In genomic region chr1:67570473-67571143, GRCh38 we compare ENCODE assay signal across 15 cellular contexts.
DNase-seq lines count a peak whose midpoint lies in the region; ATAC-seq, FAIRE-seq and TF ChIP-seq lines count a peak whose summit lies in the region.
"Had no signal": no experiment of that assay in that cellular context is flagged by ENCODE, and none has a peak within 500 bp of the region (broad histone marks: within the 10 kb centered on the region; RNA-seq: fewer than 3 reads in every experiment).

No MANE protein-coding gene starts in this region.

- H4K20me1 ChIP-seq in astrocyte (ENCODE audit: insufficient read depth, low read length), result no peaks in the 10 kb centered on the region

- intact Hi-C loops in MCF 10A (cut with micrococcal nuclease) (no loop called here), breast epithelium (cut with DNase I; ENCODE audit: low total_unique reads) (no loop called here)

- H3K4me3 Mint-ChIP-seq in MCF 10A (ENCODE audit: unreplicated experiment) (no peak overlapping the region), astrocyte (ENCODE audit: unreplicated experiment) (peak overlapping the region; percentile 10)
- H3K4me3 Mint-ChIP-seq: neural crest cell had no signal

- no peaks in the 10 kb centered on the region for H3K4me1 ChIP-seq in breast epithelium
- H3K4me1 ChIP-seq in astrocyte (ENCODE audit: insufficient read depth, low read length), result peaks cover 35% of the 10 kb centered on the region
- H3K4me1 ChIP-seq in thoracic aorta (ENCODE audit: control insufficient read depth in 1 of 2, low read depth in 2 of 2), result peaks cover 4 to 41% of the 10 kb centered on the region in 2 donors

- peaks cover 2% of the 10 kb centered on the region for H3K36me3 Mint-ChIP-seq in MCF 10A (ENCODE audit: insufficient read depth, unreplicated experiment)
- no peaks in the 10 kb centered on the region for H3K36me3 Mint-ChIP-seq in astrocyte (ENCODE audit: low read depth, unreplicated experiment)

- H3K9me3 ChIP-seq in breast epithelium (no peaks in the 10 kb centered on the region), astrocyte (ENCODE audit: insufficient read depth, low read depth, low read length) (no peaks in the 10 kb centered on the region), thoracic aorta (no peaks in the 10 kb centered on the region)

- TF ChIP-seq CTCF in MCF 10A (IDR thresholded peaks at IDR 0.05; ENCODE audit: unreplicated experiment) (no peak), breast epithelium (IDR thresholded peaks at IDR 0.05) (no peak), astrocyte (IDR thresholded peaks at IDR 0.05; ENCODE audit: insufficient read depth, low read depth, low read length) (no peak), kidney epithelial cell (IDR thresholded peaks at IDR 0.05; ENCODE audit: insufficient read depth, low read length, poor library complexity, severe bottlenecking) (no peak), thoracic aorta (IDR thresholded peaks at IDR 0.05) (no peak), GM10248 (IDR thresholded peaks at IDR 0.05; ENCODE audit: control extremely low read depth, extremely low read depth, low read depth, missing control alignments) (no peak)

- peak overlapping the region; percentile 76 for H3K27ac Mint-ChIP-seq in MCF 10A (ENCODE audit: low read depth, unreplicated experiment)
- H3K27ac Mint-ChIP-seq in astrocyte (ENCODE audit: unreplicated experiment), result peak overlapping the region; percentile 92

- TF ChIP-seq POLR2A in breast epithelium (IDR thresholded peaks at IDR 0.05), result no peak

- H3K27me3 ChIP-seq in breast epithelium, result no peaks in the 10 kb centered on the region
- H3K27me3 ChIP-seq in astrocyte (ENCODE audit: insufficient read depth, low read length), result no peaks in the 10 kb centered on the region
- H3K27me3 ChIP-seq in kidney epithelial cell (ENCODE audit: control insufficient read depth, insufficient read depth, low read length), result no peaks in the 10 kb centered on the region
- no peaks in the 10 kb centered on the region for H3K27me3 ChIP-seq in thoracic aorta (replicated peaks; ENCODE audit: insufficient read depth)

- no TSS peak for BruUV-seq in MCF 10A (replicated peaks; lab: Mats Ljungman, UMichigan)

- H3K27me3 Mint-ChIP-seq in MCF 10A (ENCODE audit: insufficient read depth, unreplicated experiment) (no peaks in the 10 kb centered on the region), astrocyte (ENCODE audit: low read depth, unreplicated experiment) (no peaks in the 10 kb centered on the region)

- H3K9me3 Mint-ChIP-seq in MCF 10A (ENCODE audit: unreplicated experiment) (no peaks in the 10 kb centered on the region), astrocyte (ENCODE audit: unreplicated experiment) (no peaks in the 10 kb centered on the region)
- H3K9me3 Mint-ChIP-seq: neural crest cell had no signal

- FAIRE-seq in astrocyte (lab: Jason Lieb, UNC), result peak; percentile 97
- FAIRE-seq: A204.1, frontal cortex, GM12891, H1 had no signal

- H3K27ac ChIP-seq in breast epithelium (peak overlapping the region in 1 of 2 donors; percentile 39), astrocyte (ENCODE audit: low read depth, low read length) (peak overlapping the region; percentile 89), thoracic aorta (peak overlapping the region; percentile 20 to 24)

- peaks cover 48% of the 10 kb centered on the region for H3K4me1 Mint-ChIP-seq in MCF 10A (ENCODE audit: insufficient read depth, unreplicated experiment)
- H3K4me1 Mint-ChIP-seq in astrocyte (ENCODE audit: low read depth, unreplicated experiment), result peaks cover 21% of the 10 kb centered on the region

- POLR2A ChIA-PET in MCF 10A (lab: Yijun Ruan, JAX), result interaction anchor here (0.6 to 8.6 kb wide), 19 partner anchors 9 to 260 kb away, joined by 3 to 142 read pairs (median 4); partner anchors contain the start of gene GADD45A
- POLR2A ChIA-PET in GM10248 (lab: Yijun Ruan, JAX), result interaction anchor here (1.4 kb wide), 1 partner anchor 116 kb away, joined by 3 read pairs; no protein-coding TSS in a partner anchor

- H3K4me2 ChIP-seq in astrocyte (ENCODE audit: low read length), result peak overlapping the region; percentile 62

- ATAC-seq in thoracic aorta (ENCODE audit: insufficient number of reproducible peaks, low FRiP score, low read depth), result peak; percentile 41
- ATAC-seq in HG03097 (IDR thresholded peaks at IDR 0.05; ENCODE audit: low FRiP score, unreplicated experiment), result no peak

- CTCF ChIA-PET in MCF 10A (lab: Yijun Ruan, JAX) (interaction anchor here (0.5 to 8.3 kb wide), 11 partner anchors 10 to 627 kb away, joined by 3 to 70 read pairs (median 4); partner anchors contain the start of gene GADD45A), GM10248 (lab: Yijun Ruan, JAX) (interaction anchor here (0.8 to 6.5 kb wide), 10 partner anchors 9 to 195 kb away, joined by 3 to 63 read pairs (median 4); no protein-coding TSS in a partner anchor)

- H3K4me3 ChIP-seq in breast epithelium (no peak overlapping the region), astrocyte (ENCODE audit: insufficient read depth, low read depth, low read length) (no peak overlapping the region), kidney epithelial cell (ENCODE audit: low read depth, low read length) (no peak overlapping the region), thoracic aorta (no peak overlapping the region)

- DNase-seq in MCF 10A (ENCODE audit: unreplicated experiment) (peak; percentile 80), breast epithelium (ENCODE audit: low spot score in 2 of 2) (no peak), astrocyte (ENCODE audit: low read depth) (peak; percentile 98), kidney epithelial cell (ENCODE audit: low read depth) (peak; percentile 95), thoracic aorta (ENCODE audit: low spot score) (no peak), GM10248 (ENCODE audit: extremely low spot score) (no peak)
- DNase-seq in stimulated activated CD4-positive, alpha-beta T cell treated with anti-CD3 and anti-CD28 coated beads, Interleukin-4, amount 100 ng/mL, for 4 hours, result no peak
- DNase-seq: activated gamma-delta T cell treated with Interleukin-2 at 50 U/mL for 16 hours, NCI-H526 had no signal

- peak overlapping the region; percentile 65 for H3K9ac ChIP-seq in astrocyte (ENCODE audit: low read length)

- H2AFZ ChIP-seq in astrocyte (ENCODE audit: low read depth, low read length), result peak overlapping the region; percentile 43

- H3K36me3 ChIP-seq in breast epithelium (no peaks in the 10 kb centered on the region), astrocyte (ENCODE audit: insufficient read depth, low read length) (no peaks in the 10 kb centered on the region), kidney epithelial cell (ENCODE audit: control insufficient read depth, insufficient read depth, low read length) (no peaks in the 10 kb centered on the region), thoracic aorta (no peaks in the 10 kb centered on the region)

- H3K79me2 ChIP-seq in astrocyte (ENCODE audit: insufficient read depth, low read length), result no peaks in the 10 kb centered on the region

Comparison
In these comparisons a context has a peak if more than half of its experiments do, and no peak if none do; other contexts are left out.
1. DNase-seq: peak in MCF 10A (single experiment), astrocyte (single experiment) and kidney epithelial cell (single experiment); none in breast epithelium (0 of 2), thoracic aorta (single experiment), GM10248 (single experiment) and stimulated activated CD4-positive, alpha-beta T cell treated with anti-CD3 and anti-CD28 coated beads, Interleukin-4, amount 100 ng/mL, for 4 hours (0 of 2).